In the genomic region with DNA sequence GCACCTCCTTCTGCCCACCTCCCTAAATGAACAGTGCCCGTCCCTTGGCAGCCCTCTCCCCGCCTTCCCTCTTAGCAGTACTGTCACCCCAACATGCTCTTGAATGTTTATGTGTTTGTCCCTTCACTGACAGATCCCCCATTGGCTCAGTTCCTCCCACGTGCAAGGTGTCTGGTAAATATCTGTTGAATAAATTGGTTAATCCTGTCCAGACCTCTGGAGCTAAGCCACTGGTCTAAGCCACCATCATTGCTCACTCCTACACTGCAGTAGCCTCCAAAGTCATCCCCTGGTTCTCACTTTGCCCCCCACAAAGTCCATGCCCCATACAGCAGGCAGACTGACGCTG, we compare ENCODE assay signal across 23 cellular contexts.
"Had no signal": no experiment of that assay in that cellular context is flagged by ENCODE, and none has a peak within 500 bp of the region (broad histone marks: within the 10 kb centered on the region; RNA-seq: fewer than 3 reads in every experiment).

No MANE protein-coding gene starts in this region.

- H3K27ac Mint-ChIP-seq: activated CD4-positive, alpha-beta memory T cell treated with anti-CD3 and anti-CD28 coated beads for 36 hours; activated CD4-positive, alpha-beta T cell treated with anti-CD3 and anti-CD28 coated beads for 36 hours; activated CD4-positive, alpha-beta T cell treated with anti-CD3 and anti-CD28 coated beads, Interleukin-2, amount 10 ng/mL, durations not matched to agents 7 days and 5 days; activated naive CD4-positive, alpha-beta T cell treated with anti-CD3 and anti-CD28 coated beads, Interleukin-2, amount 10 ng/mL, durations not matched to agents 7 days and 5 days; activated naive CD8-positive, alpha-beta T cell; activated naive CD8-positive, alpha-beta T cell treated with anti-CD3 and anti-CD28 coated beads, Interleukin-2, amount 50 U/mL, for 24 hours; brain; T-helper 1 cell treated with Interleukin-12 subunit alpha and Interleukin-12 subunit beta and Interleukin-4 antibody, amounts not matched to agents 30 μg/mL and 1 μg/mL, for 36 hours; T-helper 2 cell treated with Interferon-gamma antibody and Interleukin-4, amounts not matched to agents 5 μg/mL and 100 μg/mL, for 36 hours; WTC11 had no signal

- H3K4me2 ChIP-seq: KMS-11 had no signal

- H3K9ac ChIP-seq: KMS-11 had no signal

- H3K36me3 Mint-ChIP-seq: activated CD4-positive, alpha-beta memory T cell treated with anti-CD3 and anti-CD28 coated beads for 36 hours; activated naive CD4-positive, alpha-beta T cell treated with anti-CD3 and anti-CD28 coated beads, Interleukin-2, amount 10 ng/mL, durations not matched to agents 7 days and 5 days; activated naive CD8-positive, alpha-beta T cell; brain had no signal

- H3K4me1 Mint-ChIP-seq: activated CD4-positive, alpha-beta T cell treated with anti-CD3 and anti-CD28 coated beads for 36 hours; activated CD4-positive, alpha-beta T cell treated with anti-CD3 and anti-CD28 coated beads, Interleukin-2, amount 10 ng/mL, durations not matched to agents 7 days and 5 days; activated naive CD4-positive, alpha-beta T cell treated with anti-CD3 and anti-CD28 coated beads, Interleukin-2, amount 10 ng/mL, durations not matched to agents 7 days and 5 days; activated naive CD8-positive, alpha-beta T cell treated with anti-CD3 and anti-CD28 coated beads, Interleukin-2, amount 50 U/mL, for 24 hours; WTC11 had no signal

- H3K27ac ChIP-seq: KMS-11 had no signal

- H3K4me3 Mint-ChIP-seq: activated CD4-positive, alpha-beta memory T cell treated with anti-CD3 and anti-CD28 coated beads for 36 hours; activated CD4-positive, alpha-beta T cell treated with anti-CD3 and anti-CD28 coated beads for 36 hours; activated CD4-positive, alpha-beta T cell treated with anti-CD3 and anti-CD28 coated beads, Interleukin-2, amount 10 ng/mL, durations not matched to agents 7 days and 5 days; activated naive CD4-positive, alpha-beta T cell treated with anti-CD3 and anti-CD28 coated beads, Interleukin-2, amount 10 ng/mL, durations not matched to agents 7 days and 5 days; activated naive CD8-positive, alpha-beta T cell; activated naive CD8-positive, alpha-beta T cell treated with anti-CD3 and anti-CD28 coated beads, Interleukin-2, amount 50 U/mL, for 24 hours; brain; T-helper 1 cell treated with Interleukin-12 subunit alpha and Interleukin-12 subunit beta and Interleukin-4 antibody, amounts not matched to agents 30 μg/mL and 1 μg/mL, for 36 hours; T-helper 2 cell treated with Interferon-gamma antibody and Interleukin-4, amounts not matched to agents 5 μg/mL and 100 μg/mL, for 36 hours; WTC11 had no signal

- DNase-seq: activated CD8-positive, alpha-beta memory T cell treated with anti-CD3 and anti-CD28 coated beads, Interleukin-2, amount 50 U/mL, for 4 hours; activated effector memory CD4-positive, alpha-beta T cell treated with Interleukin-2 at 50 U/mL for 16 hours; activated naive CD8-positive, alpha-beta T cell treated with anti-CD3 and anti-CD28 coated beads, Interleukin-2, amount 50 U/mL, for 24 hours; activated T-cell treated with anti-CD3 and anti-CD28 coated beads, Interleukin-2, amount 50 U/mL, for 48 hours; central memory CD4-positive, alpha-beta T cell; NCI-H187; NCI-H2029 treated with DMSO at 0.1 percent for 48 hours; NCI-H2107; NCI-H2171; NCI-H510A had no signal

- ATAC-seq: activated CD4-positive, alpha-beta T cell treated with anti-CD3 and anti-CD28 coated beads for 36 hours; activated CD4-positive, CD25-positive, alpha-beta regulatory T cell treated with anti-CD3 and anti-CD28 coated beads, Interleukin-2, amount 50 U/mL, for 24 hours; activated naive CD8-positive, alpha-beta T cell treated with anti-CD3 and anti-CD28 coated beads, Interleukin-2, amount 50 U/mL, for 24 hours had no signal

- FAIRE-seq: colon, TTC549 had no signal

- H3K9me3 Mint-ChIP-seq: T-helper 2 cell treated with Interferon-gamma antibody and Interleukin-4, amounts not matched to agents 5 μg/mL and 100 μg/mL, for 36 hours had no signal
